Comparison of ENCODE assay signal across 23 cellular contexts in the genomic region with DNA sequence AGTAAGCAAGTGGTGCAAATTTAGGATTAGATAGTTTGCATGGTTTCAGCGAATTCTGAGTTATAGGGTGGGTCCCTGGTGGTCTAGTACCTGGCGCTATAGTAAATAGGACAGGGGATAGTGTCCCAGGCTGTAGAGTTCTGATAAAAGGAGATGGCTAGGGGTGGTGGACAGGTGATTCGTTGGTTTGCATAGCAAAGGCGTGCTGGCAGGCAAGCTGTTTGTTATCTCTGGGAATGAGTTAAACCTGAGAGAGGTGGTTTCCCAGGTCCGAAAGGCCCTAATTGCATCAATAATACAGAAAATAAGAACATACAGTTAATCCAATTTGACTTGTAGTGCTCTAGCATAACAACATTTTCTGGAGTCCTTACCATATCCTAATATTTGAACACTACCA. TPM values are rescaled to one million over a fixed set of nuclear protein-coding genes. Genes with fewer than 3 reads are reported as not detected.
DNase-seq lines count a peak whose midpoint lies in the region; ATAC-seq, FAIRE-seq and TF ChIP-seq lines count a peak whose summit lies in the region.
"Had no signal": no experiment of that assay in that cellular context is flagged by ENCODE, and none has a peak within 500 bp of the region (broad histone marks: within the 10 kb centered on the region; RNA-seq: fewer than 3 reads in every experiment).

No MANE protein-coding gene starts in this region.

- RAD21 ChIA-PET in GM12878 (lab: Charles Lee; ENCODE audit: unreplicated experiment), result interaction anchor here (0.7 kb wide), 1 partner anchor 1807 kb away, joined by 3 read pairs; no protein-coding TSS in a partner anchor

- H3K4me3 Mint-ChIP-seq in H9 (peak overlapping the region in 1 of 2 experiments; percentile 44; a peak in 1 of 5 replicates), progenitor cell of endocrine pancreas (ENCODE audit: low read depth) (no peak overlapping the region)
- H3K4me3 Mint-ChIP-seq: CD4-positive, alpha-beta memory T cell had no signal

- no peak for TF ChIP-seq POLR2A in GM12878 (IDR thresholded peaks at IDR 0.05; ENCODE audit: low read depth, low read length)

- H3K27ac Mint-ChIP-seq in H9, result peak overlapping the region in 2 of 3 experiments; percentile 7 to 67; a peak in 2 of 7 replicates
- no peak overlapping the region for H3K27ac Mint-ChIP-seq in progenitor cell of endocrine pancreas

- H3K27ac ChIP-seq in H9 (ENCODE audit: insufficient read length, low read depth, low read length) (no peak overlapping the region), GM12878 (ENCODE audit: control insufficient read depth, insufficient read depth) (no peak overlapping the region)
- H3K27ac ChIP-seq: A549; BLaER1 treated with 17β-estradiol and CSF1 and Interleukin-3, amounts not matched to agents 10 nM and 100 nM had no signal

- CTCF ChIA-PET in GM12878 (lab: Yijun Ruan, JAX), result interaction anchor here (0.6 kb wide), 1 partner anchor 55 kb away, joined by 3 read pairs; no protein-coding TSS in a partner anchor

- H3K27me3 ChIP-seq in H9 (ENCODE audit: insufficient read depth, low read length) (no peaks in the 10 kb centered on the region), GM12878 (replicated peaks in 1 of 2; ENCODE audit: control insufficient read depth in 2 of 2, insufficient read depth in 2 of 2, low read length in 1 of 2) (peaks cover 0 to 8% of the 10 kb centered on the region in 2 experiments; a peak in 3 of 4 replicates)
- H3K27me3 ChIP-seq: BE2C had no signal

- H2AK5ac ChIP-seq in H9 (ENCODE audit: insufficient read length, low read length), result no peak overlapping the region

- H3K36me3 Mint-ChIP-seq in H9 (ENCODE audit: insufficient read depth in 1 of 3, low read depth in 3 of 3) (no peaks in the 10 kb centered on the region), progenitor cell of endocrine pancreas (ENCODE audit: insufficient read depth) (no peaks in the 10 kb centered on the region)

- H3K4ac ChIP-seq in H9 (ENCODE audit: low read depth, low read length), result no peak overlapping the region

- BruUV-seq in GM12878 (replicated peaks; lab: Mats Ljungman, UMichigan), result no TSS peak

- H3K79me1 ChIP-seq in H9 (ENCODE audit: insufficient read depth, low read depth, low read length, poor library complexity, severe bottlenecking), result no peaks in the 10 kb centered on the region

- no peak overlapping the region for H3T11ph ChIP-seq in H9 (ENCODE audit: low read length)

- H3K27me3 Mint-ChIP-seq in H9 (ENCODE audit: low read depth) (peaks cover 22% of the 10 kb centered on the region), progenitor cell of endocrine pancreas (peaks cover 20% of the 10 kb centered on the region)

- no peak for TF ChIP-seq RAD21 in GM12878 (IDR thresholded peaks at IDR 0.05; ENCODE audit: insufficient read depth, low read depth, low read length)

- no peak overlapping the region for H2BK5ac ChIP-seq in H9 (ENCODE audit: insufficient read length, low read length)

- no peak overlapping the region for H3K18ac ChIP-seq in H9 (ENCODE audit: insufficient read length, low read depth, low read length)

- H3K4me1 ChIP-seq in H9 (ENCODE audit: insufficient read depth, low read length) (no peaks in the 10 kb centered on the region), GM12878 (ENCODE audit: control insufficient read depth, insufficient read depth, low read length) (no peaks in the 10 kb centered on the region; the same call in 1 of the 2 replicates)
- H3K4me1 ChIP-seq: A549; BLaER1 treated with 17β-estradiol and CSF1 and Interleukin-3, amounts not matched to agents 10 nM and 100 nM had no signal

- no peak overlapping the region for H3K4me3 ChIP-seq in GM12878
- H3K4me3 ChIP-seq: A549; BLaER1 treated with 17β-estradiol and CSF1 and Interleukin-3, amounts not matched to agents 10 nM and 100 nM had no signal

- SMC1A ChIA-PET in GM12878 (lab: Charles Lee; ENCODE audit: uncharacterized antibody, unreplicated experiment), result no interaction called here

- in situ Hi-C loops in GM12878 (cut with MboI), result no loop called here

- H3K9ac ChIP-seq in H9 (ENCODE audit: extremely low read depth, insufficient read length, low read length), result no peak overlapping the region
- H3K9ac ChIP-seq in GM12878 (ENCODE audit: control insufficient read depth, insufficient read depth, low read length), result no peak overlapping the region
- H3K9ac ChIP-seq: BLaER1 treated with 17β-estradiol and CSF1 and Interleukin-3, amounts not matched to agents 10 nM and 100 nM had no signal

- H3K14ac ChIP-seq in H9 (ENCODE audit: insufficient read depth, low read length), result no peak overlapping the region

- H4K91ac ChIP-seq in H9 (ENCODE audit: insufficient read length, low read depth, low read length), result no peak overlapping the region

- H2BK20ac ChIP-seq in H9 (ENCODE audit: low read depth, low read length, poor library complexity, severe bottlenecking), result no peak overlapping the region

- no peak overlapping the region for H2BK120ac ChIP-seq in H9 (ENCODE audit: low read depth, low read length, poor library complexity, severe bottlenecking)

- no peak overlapping the region for H4K5ac ChIP-seq in H9 (ENCODE audit: insufficient read length, low read depth, low read length)

- no peak for TF ChIP-seq CTCF in H9 (conservative IDR thresholded peaks at IDR 0.05)
- no peak for TF ChIP-seq CTCF in GM12878 (IDR thresholded peaks at IDR 0.05 in 2 of 3, conservative IDR thresholded peaks at IDR 0.05 in 1 of 3; ENCODE audit: control insufficient read depth in 2 of 3, extremely low read depth in 1 of 3, insufficient read depth in 1 of 3, low read depth in 3 of 3, low read length in 3 of 3)
- TF ChIP-seq CTCF in progenitor cell of endocrine pancreas (IDR thresholded peaks at IDR 0.05; ENCODE audit: unreplicated experiment), result no peak

- H2AFZ ChIP-seq in H9 (ENCODE audit: low read length) (no peak overlapping the region), GM12878 (ENCODE audit: control insufficient read depth, low read depth, low read length) (no peak overlapping the region)

- no peak overlapping the region for H3K23ac ChIP-seq in H9 (ENCODE audit: insufficient read length, low read depth, low read length)

- H3K56ac ChIP-seq in H9 (ENCODE audit: insufficient read length, low read depth, low read length), result no peak overlapping the region

- POLR2A ChIA-PET in GM12878 (lab: Charles Lee), result interaction anchor here (0.6 kb wide), 1 partner anchor 65 kb away, joined by 7 read pairs; no protein-coding TSS in a partner anchor

- peaks cover 16 to 24% of the 10 kb centered on the region in 2 experiments for H3K4me1 Mint-ChIP-seq in H9
- no peaks in the 10 kb centered on the region for H3K4me1 Mint-ChIP-seq in progenitor cell of endocrine pancreas (ENCODE audit: low read depth)

- FAIRE-seq in GM12878 (lab: Jason Lieb, UNC), result no peak
- FAIRE-seq: A549, GM12892, GM19239 had no signal

- no peak overlapping the region for H4K8ac ChIP-seq in H9 (replicated peaks; ENCODE audit: insufficient read length, low read depth, low read length)

- peak; percentile 54 for ATAC-seq in GM12878
- ATAC-seq: HCT116 had no signal

- H3K4me2 ChIP-seq in H9 (ENCODE audit: insufficient read depth, insufficient read length, low read length) (no peak overlapping the region), GM12878 (ENCODE audit: control insufficient read depth, insufficient read depth) (no peak overlapping the region)
- H3K4me2 ChIP-seq: A549; BLaER1 treated with 17β-estradiol and CSF1 and Interleukin-3, amounts not matched to agents 10 nM and 100 nM had no signal

- intact Hi-C loops in GM12878 (cut with micrococcal nuclease; ENCODE audit: unreplicated experiment), result no loop called here

- no peaks in the 10 kb centered on the region for H3K9me3 ChIP-seq in H9 (ENCODE audit: control insufficient read depth, low read depth, low read length)
- no peaks in the 10 kb centered on the region for H3K9me3 ChIP-seq in GM12878 (replicated peaks; ENCODE audit: control insufficient read depth, insufficient read depth, low read length)
- H3K9me3 ChIP-seq: A549, BE2C had no signal

- DNase-seq in H9, result peak; percentile 60
- DNase-seq in GM12878 (ENCODE audit: low read depth, low spot score), result no peak
- peak; percentile 27 for DNase-seq in iPS-NIHi11 (ENCODE audit: low spot score)
- no peak for DNase-seq in progenitor cell of endocrine pancreas (ENCODE audit: low spot score, unreplicated experiment)
- no peak for DNase-seq in C1 segment of cervical spinal cord (lab: John Stamatoyannopoulos, UW)
- no peak for DNase-seq in activated gamma-delta T cell (lab: John Stamatoyannopoulos, UW)
- DNase-seq: 8988T; ACHN; AML-193; BE2C; Calu3; CD4-positive, alpha-beta memory T cell; COR-L47; DMS53; DMS79 treated with DMSO at 0.1 percent for 48 hours; GF-D8; GOT3; H7 had no signal

- H4K20me1 ChIP-seq in H9 (ENCODE audit: control insufficient read depth, insufficient read depth, insufficient read length), result no peaks in the 10 kb centered on the region
- no peaks in the 10 kb centered on the region for H4K20me1 ChIP-seq in GM12878 (ENCODE audit: control insufficient read depth, insufficient read depth)
- H4K20me1 ChIP-seq: BLaER1 treated with 17β-estradiol and CSF1 and Interleukin-3, amounts not matched to agents 10 nM and 100 nM had no signal

- no peak for TF ChIP-seq EP300 in GM12878 (IDR thresholded peaks at IDR 0.05; ENCODE audit: borderline replicate concordance in 1 of 2, control insufficient read depth in 1 of 2, low read depth in 2 of 2, low read length in 2 of 2)

- H3K9me3 Mint-ChIP-seq in H9 (no peaks in the 10 kb centered on the region), progenitor cell of endocrine pancreas (ENCODE audit: low read depth) (no peaks in the 10 kb centered on the region)

- H2BK12ac ChIP-seq in H9 (ENCODE audit: insufficient read length, low read depth, low read length), result no peak overlapping the region

- no peaks in the 10 kb centered on the region for H3K36me3 ChIP-seq in GM12878 (ENCODE audit: control insufficient read depth in 2 of 2, insufficient read depth in 2 of 2, low read length in 1 of 2)
- H3K36me3 ChIP-seq: BE2C; BLaER1 treated with 17β-estradiol and CSF1 and Interleukin-3, amounts not matched to agents 10 nM and 100 nM had no signal

- WGBS in H9 (ENCODE audit: extremely low coverage, insufficient read length, low lambda C conversion rate), result no CpG with 5 or more reads among the region's 5 CpGs
- 27% methylated on average over 5 of the region's 5 CpGs for WGBS in GM12878 (ENCODE audit: insufficient coverage, insufficient replicate concordance, low lambda C conversion rate, missing lambda C conversion rate)

- no peaks in the 10 kb centered on the region for H3K23me2 ChIP-seq in H9 (ENCODE audit: insufficient read length, low read depth, low read length, poor library complexity, severe bottlenecking)

- no peak overlapping the region for H2BK15ac ChIP-seq in H9 (ENCODE audit: low read depth, low read length)

- H3K79me2 ChIP-seq in H9 (ENCODE audit: insufficient read depth, low read length) (no peaks in the 10 kb centered on the region), GM12878 (ENCODE audit: control insufficient read depth, insufficient read depth, low read length) (no peaks in the 10 kb centered on the region)

RNA-seq across cellular contexts. Expression of a gene that starts 6.9 kb away (rescaled TPM):
- 29.1 and 31.8 TPM in 2 replicates for total RNA-seq in H9 (2021)
- 215 and 218 TPM in 2 replicates for total RNA-seq in GM12878 (2013; cell fraction: nucleolus; rRNA removed)
- total RNA-seq in GM12878 (2014; rRNA removed), result 4.6 and 6.5 TPM in 2 replicates
- total RNA-seq in GM12878 (2014; rRNA removed; fragmentation: Illumina TruSeq; extraction: Trizol), result 7.7 and 7.8 TPM in 2 replicates
- total RNA-seq in GM12878 (2021), result 5.9 and 7.3 TPM in 2 replicates
- polyA plus RNA-seq in GM12878 (2011; ENCODE audit: low read depth), result 5.3 TPM
- polyA plus RNA-seq in GM12878 (2011; rRNA removed), result 21.1 and 35.2 TPM in 2 replicates
- polyA plus RNA-seq in GM12878 (2011; cell fraction: cytosol; rRNA removed), result 3.2 and 4.1 TPM in 2 replicates
- 47.5 and 48.8 TPM in 2 replicates for polyA plus RNA-seq in GM12878 (2011; cell fraction: nucleus; rRNA removed)
- 6.4 and 10.5 TPM in 2 replicates for polyA plus RNA-seq in GM12878 (2012)
- polyA plus RNA-seq in GM12878 (2014; fragmentation: Illumina TruSeq; extraction: Trizol), result 5.2 and 5.8 TPM in 2 replicates
- under 1 TPM; 0.60 to 0.68 TPM for polyA plus RNA-seq in GM12878 (2014; fragmentation: Nextera tagmentation; extraction: Ambion mirVana)
- polyA plus RNA-seq in GM12878 (2014; rRNA removed), result 2.2 and 3.0 TPM in 2 replicates
- polyA plus RNA-seq in GM12878 (2016; fragmentation: Nextera tagmentation; extraction: Ambion mirVana), result 1 to 10 TPM; 2.5 to 3.9 TPM
- 25.4 and 58.5 TPM in 2 replicates for polyA minus RNA-seq in GM12878 (2011; rRNA and poly(A)+ RNA removed)
- 7.9 and 9.4 TPM in 2 replicates for polyA minus RNA-seq in GM12878 (2011; cell fraction: cytosol; rRNA and poly(A)+ RNA removed)
- polyA minus RNA-seq in GM12878 (2011; cell fraction: nucleus; rRNA and poly(A)+ RNA removed), result 31.4 and 32.5 TPM in 2 replicates
- 41.4 and 42.9 TPM in 2 replicates for total RNA-seq in progenitor cell of endocrine pancreas
- total RNA-seq: Calu3 had no signal

Comparison
In these comparisons a context has a peak if more than half of its experiments do, and no peak if none do; other contexts are left out.
1. DNase-seq: peak in H9 (single experiment) and iPS-NIHi11 (single experiment); none in GM12878 (single experiment), progenitor cell of endocrine pancreas (single experiment), C1 segment of cervical spinal cord (0 of 14) and activated gamma-delta T cell (single experiment).